In the genomic region with DNA sequence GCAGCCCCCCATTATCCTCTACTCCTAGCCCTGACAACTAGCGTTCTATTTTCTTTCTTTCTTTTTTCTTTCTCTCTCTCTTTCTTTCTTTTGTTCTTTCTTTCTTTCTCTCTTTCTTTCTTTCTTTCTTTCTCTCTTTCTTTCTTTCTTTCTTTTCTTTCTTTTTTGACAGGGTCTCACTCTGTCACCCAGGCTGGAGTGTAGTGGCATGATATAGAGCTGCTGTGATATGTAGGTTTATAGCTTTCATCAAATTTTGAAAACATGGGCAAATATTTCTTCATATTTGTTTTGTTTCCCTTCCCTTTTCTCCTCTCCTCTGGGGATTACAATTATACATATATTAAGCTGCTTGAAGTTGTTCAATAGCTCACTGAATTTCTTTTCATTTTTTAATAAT, we compare ENCODE assay signal across 7 cellular contexts. TPM values are rescaled to one million over a fixed set of nuclear protein-coding genes. Genes with fewer than 3 reads are reported as not detected.
"Had no signal": no experiment of that assay in that cellular context is flagged by ENCODE, and none has a peak within 500 bp of the region (broad histone marks: within the 10 kb centered on the region; RNA-seq: fewer than 3 reads in every experiment).

No MANE protein-coding gene starts in this region.

- H3K4me3 ChIP-seq: GM12878 had no signal

- FAIRE-seq: GM12878, GM12891, GM12892, GM19239 had no signal

- ATAC-seq: GM12878 had no signal

- DNase-seq: GDM1, GF-D8 had no signal

RNA-seq across cellular contexts. Expression of a gene that starts 39.1 kb away (rescaled TPM):
- total RNA-seq: G401 had no signal
